ENCODE assay signal across 27 cellular contexts in the genomic region with DNA sequence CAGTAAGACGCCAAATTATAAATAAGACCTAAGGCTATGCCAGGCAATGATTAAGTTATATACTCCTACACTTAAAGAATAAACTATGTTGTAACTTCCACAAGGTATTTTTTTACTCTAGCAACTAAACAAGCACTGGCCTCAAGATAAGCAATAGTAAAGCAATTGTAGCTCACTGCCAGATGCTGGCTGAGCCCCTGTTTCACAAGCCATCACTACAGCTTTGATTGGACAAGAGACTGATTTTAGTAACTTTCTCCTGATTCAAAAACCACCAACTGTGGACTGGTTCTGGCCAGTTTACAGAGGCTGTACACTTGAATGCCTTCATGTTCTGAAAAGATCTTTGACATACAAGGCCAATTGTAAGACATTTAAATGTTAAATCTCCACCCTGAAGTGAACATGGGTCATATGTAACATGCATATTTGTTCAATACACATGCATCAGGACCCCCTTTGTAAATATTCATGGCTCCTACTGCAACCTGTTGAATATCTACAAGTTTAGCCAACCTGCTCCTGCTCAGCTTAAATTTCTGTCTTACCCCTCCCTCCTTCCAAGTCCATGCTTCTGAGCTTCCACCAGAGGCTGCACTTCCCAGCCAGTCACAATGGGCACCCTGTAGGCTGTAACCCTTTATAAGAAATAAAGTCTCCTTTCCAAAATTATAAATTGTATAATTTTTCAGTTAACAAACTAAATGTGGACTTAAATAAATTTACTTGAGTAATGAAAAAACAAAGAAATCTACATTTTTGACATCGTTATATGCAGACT.
"Had no signal": no experiment of that assay in that cellular context is flagged by ENCODE, and none has a peak within 500 bp of the region (broad histone marks: within the 10 kb centered on the region; RNA-seq: fewer than 3 reads in every experiment).

No MANE protein-coding gene starts in this region.

- H3K27ac Mint-ChIP-seq: activated naive CD8-positive, alpha-beta T cell; activated T-helper 2 cell treated with anti-CD3 and anti-CD28 coated beads, Interferon-gamma antibody, Interleukin-2, Interleukin-4, amounts not matched to agents 10 μg/mL and 5 μg/mL and 100 μg/mL, durations not matched to agents 14 hours and 24 hours and 36 hours; natural killer cell; stimulated activated memory B cell treated with anti-CD40 and anti-IgM and Interleukin-4, amounts not matched to agents 10 μg/mL and 1 μg/mL and 100 μg/mL, for 72 hours had no signal

- H3K27me3 Mint-ChIP-seq: stimulated activated memory B cell treated with anti-CD40 and anti-IgM and Interleukin-4, amounts not matched to agents 10 μg/mL and 1 μg/mL and 100 μg/mL, for 72 hours had no signal

- H3K4me3 Mint-ChIP-seq: activated naive CD8-positive, alpha-beta T cell; activated T-cell treated with anti-CD3 and anti-CD28 coated beads, Interleukin-2, amount 50 U/mL, for 4 hours; natural killer cell; stimulated activated memory B cell treated with anti-CD40 and anti-IgM and Interleukin-4, amounts not matched to agents 10 μg/mL and 1 μg/mL and 100 μg/mL, for 72 hours had no signal

- H3K9me3 Mint-ChIP-seq: activated T-cell treated with anti-CD3 and anti-CD28 coated beads, Interleukin-2, amount 50 U/mL, for 4 hours; activated T-helper 2 cell treated with anti-CD3 and anti-CD28 coated beads, Interferon-gamma antibody, Interleukin-2, Interleukin-4, amounts not matched to agents 10 μg/mL and 5 μg/mL and 100 μg/mL, durations not matched to agents 14 hours and 24 hours and 36 hours; stimulated activated memory B cell treated with anti-CD40 and anti-IgM and Interleukin-4, amounts not matched to agents 10 μg/mL and 1 μg/mL and 100 μg/mL, for 72 hours had no signal

- H3K27ac ChIP-seq: cardiac muscle cell, foreskin keratinocyte, hepatocyte, pancreas, psoas muscle, stomach, suprapubic skin, transverse colon, uterus, VCaP had no signal

- DNase-seq: activated CD4-positive, alpha-beta T cell treated with anti-CD3 and anti-CD28 coated beads, Interleukin-2, amount 50 U/mL, for 4 hours; activated CD8-positive, alpha-beta memory T cell treated with anti-CD3 and anti-CD28 coated beads, Interleukin-2, amount 50 U/mL, for 48 hours; activated naive CD4-positive, alpha-beta T cell; activated T-cell treated with anti-CD3 and anti-CD28 coated beads, Interleukin-2, amount 50 U/mL, for 4 hours; amniotic stem cell; dermis blood vessel endothelial cell; effector CD8-positive, alpha-beta T cell; foreskin keratinocyte; midbrain; natural killer cell; pancreas; psoas muscle; stimulated activated CD4-positive, alpha-beta T cell treated with anti-CD3 and anti-CD28 coated beads, Interleukin-15, amount 100 ng/mL, for 24 hours; stomach; transverse colon; uterus had no signal

- H3K4me1 ChIP-seq: foreskin keratinocyte, pancreas, psoas muscle, stomach, suprapubic skin, transverse colon, uterus had no signal

- ATAC-seq: activated T-cell treated with anti-CD3 and anti-CD28 coated beads, Interleukin-2, amount 50 U/mL, for 4 hours; esophagus mucosa; foreskin keratinocyte; natural killer cell; pancreas; psoas muscle; sciatic nerve; SK-N-SH treated with all-trans-retinoic acid at 6 μM for 48 hours; stimulated activated memory B cell treated with anti-CD40 and anti-IgM and Interleukin-4, amounts not matched to agents 10 μg/mL and 1 μg/mL and 100 μg/mL, for 72 hours had no signal

- H3K36me3 Mint-ChIP-seq: activated naive CD8-positive, alpha-beta T cell; natural killer cell; stimulated activated memory B cell treated with anti-CD40 and anti-IgM and Interleukin-4, amounts not matched to agents 10 μg/mL and 1 μg/mL and 100 μg/mL, for 72 hours had no signal

- H3K27me3 ChIP-seq: cardiac muscle cell, foreskin keratinocyte, hepatocyte, stomach, suprapubic skin, transverse colon, uterus had no signal

- H3K36me3 ChIP-seq: cardiac muscle cell, pancreas, stomach, suprapubic skin, transverse colon, uterus had no signal

- H3K9me3 ChIP-seq: pancreas, psoas muscle, stomach, suprapubic skin, transverse colon, uterus had no signal

- H3K4me1 Mint-ChIP-seq: natural killer cell; stimulated activated memory B cell treated with anti-CD40 and anti-IgM and Interleukin-4, amounts not matched to agents 10 μg/mL and 1 μg/mL and 100 μg/mL, for 72 hours had no signal

- H3K4me3 ChIP-seq: cardiac muscle cell, hepatocyte, pancreas, psoas muscle, smooth muscle cell, stomach, suprapubic skin, transverse colon, uterus had no signal
